In genomic region chr5:81145329-81145728, GRCh38 we compare ENCODE assay signal across 26 cellular contexts.
"Had no signal": no experiment of that assay in that cellular context is flagged by ENCODE, and none has a peak within 500 bp of the region (broad histone marks: within the 10 kb centered on the region; RNA-seq: fewer than 3 reads in every experiment).

No MANE protein-coding gene starts in this region.

- H3K4me3 Mint-ChIP-seq: activated CD4-positive, alpha-beta T cell treated with anti-CD3 and anti-CD28 coated beads, Interleukin-2, amount 10 ng/mL, durations not matched to agents 7 days and 5 days; activated CD8-positive, alpha-beta T cell treated with anti-CD3 and anti-CD28 coated beads, Interleukin-2, amount 10 ng/mL, durations not matched to agents 7 days and 5 days; activated naive CD4-positive, alpha-beta T cell treated with anti-CD3 and anti-CD28 coated beads, Interleukin-2, amount 50 U/mL, for 24 hours; activated naive CD8-positive, alpha-beta T cell treated with anti-CD3 and anti-CD28 coated beads, Interleukin-2, amount 10 ng/mL, durations not matched to agents 7 days and 5 days; activated T-cell treated with anti-CD3 and anti-CD28 coated beads, Interleukin-2, amount 50 U/mL, for 24 hours; central memory CD8-positive, alpha-beta T cell had no signal

- H3K27me3 Mint-ChIP-seq: activated CD4-positive, alpha-beta T cell treated with anti-CD3 and anti-CD28 coated beads, Interleukin-2, amount 10 ng/mL, durations not matched to agents 7 days and 5 days; activated naive CD4-positive, alpha-beta T cell treated with anti-CD3 and anti-CD28 coated beads, Interleukin-2, amount 50 U/mL, for 24 hours; activated naive CD8-positive, alpha-beta T cell treated with anti-CD3 and anti-CD28 coated beads, Interleukin-2, amount 10 ng/mL, durations not matched to agents 7 days and 5 days; activated T-cell treated with anti-CD3 and anti-CD28 coated beads, Interleukin-2, amount 50 U/mL, for 24 hours; central memory CD8-positive, alpha-beta T cell had no signal

- DNase-seq: activated CD4-positive, alpha-beta T cell treated with anti-CD3 and anti-CD28 coated beads, Interleukin-2, amount 10 ng/mL, durations not matched to agents 7 days and 5 days; activated CD4-positive, alpha-beta T cell treated with anti-CD3 and anti-CD28 coated beads, Interleukin-2, amount 50 U/mL, for 48 hours; activated CD8-positive, alpha-beta T cell treated with anti-CD3 and anti-CD28 coated beads, Interleukin-2, amount 10 ng/mL, durations not matched to agents 7 days and 5 days; activated gamma-delta T cell; activated naive CD4-positive, alpha-beta T cell treated with Interleukin-2 at 50 U/mL for 16 hours; activated naive CD8-positive, alpha-beta T cell treated with anti-CD3 and anti-CD28 coated beads, Interleukin-2, amount 10 ng/mL, durations not matched to agents 7 days and 5 days; activated T-cell treated with anti-CD3 and anti-CD28 coated beads, Interleukin-2, amount 50 U/mL, for 24 hours; amygdala; Karpas-422; NCI-H1092; NCI-H1694 treated with DMSO at 0.1 percent for 48 hours; NCI-H2029 treated with DMSO at 0.1 percent for 48 hours; NCI-H2107; NCI-H226; NCI-H446 treated with DMSO at 0.1 percent for 48 hours; NCI-H524 treated with DMSO at 0.1 percent for 48 hours; SHP77; SJCRH30; T1000 had no signal

- H3K4me3 ChIP-seq: ascending aorta, cardiac muscle cell, SJCRH30, SK-N-MC had no signal

- H3K27ac ChIP-seq: ascending aorta, cardiac muscle cell, SJCRH30, SK-N-MC had no signal

- H3K27me3 ChIP-seq: ascending aorta, cardiac muscle cell, SJCRH30 had no signal

- H3K9me3 Mint-ChIP-seq: activated CD4-positive, alpha-beta T cell treated with anti-CD3 and anti-CD28 coated beads, Interleukin-2, amount 10 ng/mL, durations not matched to agents 7 days and 5 days; activated naive CD4-positive, alpha-beta T cell treated with anti-CD3 and anti-CD28 coated beads, Interleukin-2, amount 50 U/mL, for 24 hours; activated naive CD8-positive, alpha-beta T cell treated with anti-CD3 and anti-CD28 coated beads, Interleukin-2, amount 10 ng/mL, durations not matched to agents 7 days and 5 days; activated T-cell treated with anti-CD3 and anti-CD28 coated beads, Interleukin-2, amount 50 U/mL, for 24 hours; activated T-helper 2 cell treated with anti-CD3 and anti-CD28 coated beads, Interferon-gamma antibody, Interleukin-2, Interleukin-4, amounts not matched to agents 10 μg/mL and 5 μg/mL and 100 μg/mL, durations not matched to agents 14 hours and 24 hours and 36 hours; central memory CD8-positive, alpha-beta T cell had no signal

- ATAC-seq: activated CD8-positive, alpha-beta T cell treated with anti-CD3 and anti-CD28 coated beads, Interleukin-2, amount 10 ng/mL, durations not matched to agents 7 days and 5 days; Panc1 had no signal

- H3K36me3 ChIP-seq: ascending aorta, cardiac muscle cell, SJCRH30 had no signal

- H3K27ac Mint-ChIP-seq: activated CD4-positive, alpha-beta T cell treated with anti-CD3 and anti-CD28 coated beads, Interleukin-2, amount 10 ng/mL, durations not matched to agents 7 days and 5 days; activated CD8-positive, alpha-beta T cell treated with anti-CD3 and anti-CD28 coated beads, Interleukin-2, amount 10 ng/mL, durations not matched to agents 7 days and 5 days; activated naive CD4-positive, alpha-beta T cell treated with anti-CD3 and anti-CD28 coated beads, Interleukin-2, amount 50 U/mL, for 24 hours; activated naive CD8-positive, alpha-beta T cell treated with anti-CD3 and anti-CD28 coated beads, Interleukin-2, amount 10 ng/mL, durations not matched to agents 7 days and 5 days; activated T-cell treated with anti-CD3 and anti-CD28 coated beads, Interleukin-2, amount 50 U/mL, for 24 hours; activated T-helper 2 cell treated with anti-CD3 and anti-CD28 coated beads, Interferon-gamma antibody, Interleukin-2, Interleukin-4, amounts not matched to agents 10 μg/mL and 5 μg/mL and 100 μg/mL, durations not matched to agents 14 hours and 24 hours and 36 hours had no signal

- H3K9me3 ChIP-seq: ascending aorta, SJCRH30 had no signal
